ENCODE assay signal across 8 cellular contexts in genomic region chr5:173056783-173057061, GRCh38. TPM values are rescaled to one million over a fixed set of nuclear protein-coding genes. Genes with fewer than 3 reads are reported as not detected.
DNase-seq lines count a peak whose midpoint lies in the region; ATAC-seq and TF ChIP-seq lines count a peak whose summit lies in the region.

No MANE protein-coding gene starts in this region.

- in situ Hi-C loops in mammary epithelial cell (cut with MboI; ENCODE audit: low sequenced_read_pairs in 2 of 2): no loop called here

- H2AFZ ChIP-seq in OCI-LY1 (ENCODE audit: low read length) (no peak overlapping the region), mammary epithelial cell (ENCODE audit: low read depth, low read length) (peak overlapping the region; percentile 85)

- H3K9ac ChIP-seq in OCI-LY1 (ENCODE audit: low read length) (peak overlapping the region; percentile 66), mammary epithelial cell (ENCODE audit: insufficient read depth, low read length) (peak overlapping the region; percentile 73)

- BruUV-seq in mammary epithelial cell (replicated peaks; lab: Mats Ljungman, UMichigan): no TSS peak

- ATAC-seq in HG02678 (IDR thresholded peaks at IDR 0.05; ENCODE audit: unreplicated experiment) (peak; percentile 27), lung (ENCODE audit: insufficient read depth, low FRiP score) (peak; percentile 67), GM18861 (IDR thresholded peaks at IDR 0.05; ENCODE audit: unreplicated experiment) (no peak)

- TF ChIP-seq CTCF in OCI-LY1 (IDR thresholded peaks at IDR 0.05; ENCODE audit: low read length): no peak
- no peak for TF ChIP-seq CTCF in mammary epithelial cell (conservative IDR thresholded peaks at IDR 0.05 in 1 of 2, IDR thresholded peaks at IDR 0.05 in 1 of 2; ENCODE audit: extremely low read depth in 1 of 2, insufficient read depth in 1 of 2, low read depth in 1 of 2, low read length in 2 of 2)
- no peak for TF ChIP-seq CTCF in lung (IDR thresholded peaks at IDR 0.05; ENCODE audit: control extremely low read depth, extremely low read depth)
- TF ChIP-seq CTCF in thyroid gland (IDR thresholded peaks at IDR 0.05): no peak

- H3K9me2 ChIP-seq in OCI-LY1 (ENCODE audit: low read depth, low read length): no peaks in the 10 kb centered on the region

- H3K27me3 ChIP-seq in OCI-LY1 (ENCODE audit: insufficient read depth, low read length): no peaks in the 10 kb centered on the region
- no peaks in the 10 kb centered on the region for H3K27me3 ChIP-seq in mammary epithelial cell (ENCODE audit: insufficient read depth, low read length)
- H3K27me3 ChIP-seq in lung (ENCODE audit: control insufficient read depth, insufficient read depth): no peaks in the 10 kb centered on the region
- H3K27me3 ChIP-seq in thyroid gland: no peaks in the 10 kb centered on the region

- H4K20me1 ChIP-seq in OCI-LY1 (ENCODE audit: insufficient read depth, low read length): no peaks in the 10 kb centered on the region
- H4K20me1 ChIP-seq in mammary epithelial cell (ENCODE audit: insufficient read depth, low read length): no peaks in the 10 kb centered on the region

- TF ChIP-seq POLR2A in thyroid gland (IDR thresholded peaks at IDR 0.05): no peak

- no CpG with 5 or more reads among the region's 27 CpGs for WGBS in mammary epithelial cell (ENCODE audit: low coverage, missing lambda C conversion rate)
- 0% methylated on average over 14 to 26 of the region's 27 CpGs for WGBS in lung, 2 donors
- 0% methylated on average over 6 to 7 of the region's 27 CpGs for WGBS in thyroid gland, 2 donors

- H3K4me2 ChIP-seq in OCI-LY1 (ENCODE audit: low read length) (peak overlapping the region; percentile 60), mammary epithelial cell (ENCODE audit: insufficient read depth, low read depth, low read length) (peak overlapping the region; percentile 85)

- H3F3A ChIP-seq in OCI-LY1 (ENCODE audit: insufficient read depth, low read length): no peaks in the 10 kb centered on the region

- no peaks in the 10 kb centered on the region for H3K9me3 ChIP-seq in OCI-LY1 (ENCODE audit: low read length)
- H3K9me3 ChIP-seq in mammary epithelial cell (replicated peaks; ENCODE audit: insufficient read depth, low read length): no peaks in the 10 kb centered on the region
- H3K9me3 ChIP-seq in lung (ENCODE audit: control insufficient read depth in 2 of 2, insufficient read depth in 1 of 2, low read length in 1 of 2): no peaks in the 10 kb centered on the region
- no peaks in the 10 kb centered on the region for H3K9me3 ChIP-seq in thyroid gland

- H3K4me3 ChIP-seq in OCI-LY1 (ENCODE audit: low read depth, low read length, poor library complexity, severe bottlenecking) (peak overlapping the region; percentile 77), mammary epithelial cell (replicated peaks in 1 of 3; ENCODE audit: insufficient read depth in 1 of 3, low read depth in 2 of 3, low read length in 3 of 3) (peak overlapping the region; percentile 72 to 95 (median 86)), lung (peak overlapping the region; percentile 96), thyroid gland (replicated peaks in 1 of 3) (peak overlapping the region; percentile 88 to 100 (median 99))

- CTCF ChIA-PET in mammary epithelial cell (lab: Charles Lee; ENCODE audit: low non-redundant PET): no interaction called here

- H3K27ac ChIP-seq in OCI-LY1 (ENCODE audit: low read depth, low read length, poor library complexity, severe bottlenecking) (peak overlapping the region; percentile 20), mammary epithelial cell (ENCODE audit: insufficient read depth, low read depth, low read length) (peak overlapping the region; percentile 92), lung (ENCODE audit: low read depth in 1 of 2, low read length in 1 of 2) (peak overlapping the region; percentile 90 to 94), thyroid gland (peak overlapping the region; percentile 99)

- no peaks in the 10 kb centered on the region for H3K36me3 ChIP-seq in OCI-LY1 (ENCODE audit: insufficient read depth, low read length)
- no peaks in the 10 kb centered on the region for H3K36me3 ChIP-seq in mammary epithelial cell (ENCODE audit: insufficient read depth, low read length)
- peaks cover 0 to 2% of the 10 kb centered on the region in 2 donors for H3K36me3 ChIP-seq in lung (ENCODE audit: control insufficient read depth in 2 of 2, insufficient read depth in 2 of 2, low read length in 2 of 2)
- H3K36me3 ChIP-seq in thyroid gland: no peaks in the 10 kb centered on the region

- dilution Hi-C loops in mammary epithelial cell (cut with HindIII; ENCODE audit: low sequenced_read_pairs): no loop called here

- H3K4me1 ChIP-seq in OCI-LY1 (ENCODE audit: insufficient read depth, low read length, severe bottlenecking) (peaks cover 37% of the 10 kb centered on the region), mammary epithelial cell (ENCODE audit: insufficient read depth, low read length) (peaks cover 8% of the 10 kb centered on the region), lung (ENCODE audit: control insufficient read depth in 2 of 2, insufficient read depth in 2 of 2, low read length in 2 of 2) (peaks cover 2 to 5% of the 10 kb centered on the region in 2 donors), thyroid gland (peaks cover 9 to 11% of the 10 kb centered on the region in 2 donors)

- DNase-seq in activated T-cell treated with anti-CD3 and anti-CD28 coated beads for 1 hour (ENCODE audit: low read depth) (peak; percentile 81), mammary epithelial cell (no peak), lung (ENCODE audit: low spot score) (no peak), thyroid gland (no peak)
- DNase-seq in activated T-cell treated with anti-CD3 and anti-CD28 coated beads, Interleukin-2, amount 50 U/mL, for 48 hours: no peak

- H3K79me2 ChIP-seq in OCI-LY1 (ENCODE audit: insufficient read depth, low read length) (peaks cover 16% of the 10 kb centered on the region), mammary epithelial cell (ENCODE audit: insufficient read depth, low read length) (peaks cover 21% of the 10 kb centered on the region)

- intact Hi-C loops in mammary epithelial cell (cut with micrococcal nuclease): loop anchor here (1.0 to 5.0 kb wide), 4 partner anchors 72 to 344 kb away; partner anchors contain the start of gene BNIP1
- intact Hi-C loops in thyroid gland (cut with DNase I): loop anchor here (5.0 kb wide), 1 partner anchor 74 kb away; the partner anchor contains the start of gene ATP6V0E1

RNA-seq across cellular contexts. Expression of gene CREBRF, which starts 0.6 kb away (rescaled TPM):
- total RNA-seq in mammary epithelial cell: 10 to 100 TPM in 1 of 2 donors, 1 to 10 TPM in 1; 8.0 to 17.2 TPM
- polyA plus RNA-seq in mammary epithelial cell: 1.6 TPM
- 17.0 TPM for polyA minus RNA-seq in mammary epithelial cell
- total RNA-seq in lung: 10 to 100 TPM; 22.8 to 48.5 TPM
- 1 to 10 TPM; 8.1 to 8.7 TPM for polyA plus RNA-seq in lung
- 100 to 1,000 TPM in 1 of 4 donors, 10 to 100 TPM in 3; 47.7 to 125 (median 77.3) TPM for total RNA-seq in thyroid gland

Comparison
In these comparisons a context has a peak if more than half of its experiments do, and no peak if none do; other contexts are left out.
1. H3K27ac ChIP-seq: peak in every context shown above with its lines; median percentile 99 in thyroid gland; 92 in mammary epithelial cell; 92 in lung; 20 in OCI-LY1.